Comparison of ENCODE assay signal across 12 cellular contexts in genomic region chrX:68995780-68996551, GRCh38.
DNase-seq lines count a peak whose midpoint lies in the region; ATAC-seq and TF ChIP-seq lines count a peak whose summit lies in the region.
"Had no signal": no experiment of that assay in that cellular context is flagged by ENCODE, and none has a peak within 500 bp of the region (broad histone marks: within the 10 kb centered on the region; RNA-seq: fewer than 3 reads in every experiment).

No MANE protein-coding gene starts in this region.

- H3K27ac Mint-ChIP-seq in activated CD4-positive, alpha-beta T cell treated with anti-CD3 and anti-CD28 coated beads, Interleukin-2, amount 10 ng/mL, durations not matched to agents 24 days and 14 days = no peak overlapping the region
- no peak overlapping the region for H3K27ac Mint-ChIP-seq in activated CD4-positive, alpha-beta T cell treated with anti-CD3 and anti-CD28 coated beads for 36 hours
- peak overlapping the region; percentile 88 to 98 (median 97) for H3K27ac Mint-ChIP-seq in nephron
- H3K27ac Mint-ChIP-seq in naive thymus-derived CD8-positive, alpha-beta T cell = no peak overlapping the region
- H3K27ac Mint-ChIP-seq: IgD-negative memory B cell had no signal

- no peaks in the 10 kb centered on the region for H3K9me3 ChIP-seq in aorta (ENCODE audit: control insufficient read depth, low read length)
- H3K9me3 ChIP-seq: A549 had no signal

- no peak overlapping the region for H3K27ac ChIP-seq in aorta (ENCODE audit: low read depth in 1 of 2, low read length in 2 of 2)
- H3K27ac ChIP-seq: A549 had no signal

- H3K9me3 Mint-ChIP-seq in activated CD4-positive, alpha-beta T cell treated with anti-CD3 and anti-CD28 coated beads, Interleukin-2, amount 10 ng/mL, durations not matched to agents 24 days and 14 days = no peaks in the 10 kb centered on the region
- H3K9me3 Mint-ChIP-seq in activated CD4-positive, alpha-beta T cell treated with anti-CD3 and anti-CD28 coated beads for 36 hours (ENCODE audit: low read depth) = no peaks in the 10 kb centered on the region
- peaks cover 5% of the 10 kb centered on the region for H3K9me3 Mint-ChIP-seq in nephron
- H3K9me3 Mint-ChIP-seq in naive thymus-derived CD8-positive, alpha-beta T cell = no peaks in the 10 kb centered on the region
- H3K9me3 Mint-ChIP-seq: IgD-negative memory B cell had no signal

- H3K4me3 ChIP-seq in aorta (ENCODE audit: low read length in 2 of 2) = no peak overlapping the region
- H3K4me3 ChIP-seq: A549 had no signal

- POLR2A ChIA-PET in activated CD4-positive, alpha-beta T cell treated with anti-CD3 and anti-CD28 coated beads for 36 hours (lab: Charles Lee) = no interaction called here
- POLR2A ChIA-PET in naive thymus-derived CD8-positive, alpha-beta T cell (lab: Charles Lee) = no interaction called here

- H3K4me1 Mint-ChIP-seq in activated CD4-positive, alpha-beta T cell treated with anti-CD3 and anti-CD28 coated beads, Interleukin-2, amount 10 ng/mL, durations not matched to agents 24 days and 14 days = no peaks in the 10 kb centered on the region
- H3K4me1 Mint-ChIP-seq in activated CD4-positive, alpha-beta T cell treated with anti-CD3 and anti-CD28 coated beads for 36 hours = no peaks in the 10 kb centered on the region
- peaks cover 33% of the 10 kb centered on the region for H3K4me1 Mint-ChIP-seq in nephron
- peaks cover 0 to 2% (median 0%) of the 10 kb centered on the region in 4 donors for H3K4me1 Mint-ChIP-seq in naive thymus-derived CD8-positive, alpha-beta T cell
- H3K4me1 Mint-ChIP-seq: IgD-negative memory B cell had no signal

- intact Hi-C loops in activated CD4-positive, alpha-beta T cell treated with anti-CD3 and anti-CD28 coated beads, Interleukin-2, amount 10 ng/mL, durations not matched to agents 24 days and 14 days (cut with micrococcal nuclease) = no loop called here
- intact Hi-C loops in activated CD4-positive, alpha-beta T cell treated with anti-CD3 and anti-CD28 coated beads for 36 hours (cut with DNase I, micrococcal nuclease) = no loop called here
- intact Hi-C loops in left cardiac atrium (cut with DNase I) = loop anchor here in 1 of 2 donors (5.0 kb wide), 1 partner anchor 59 kb away; no protein-coding TSS in a partner anchor
- intact Hi-C loops in aorta (cut with DNase I) = loop anchor here in 1 of 2 donors (10.0 kb wide), 3 partner anchors 61 to 161 kb away; no protein-coding TSS in a partner anchor

- TF ChIP-seq CTCF in nephron (IDR thresholded peaks at IDR 0.05; ENCODE audit: unreplicated experiment in 3 of 3) = no peak

- CTCF ChIA-PET in activated CD4-positive, alpha-beta T cell treated with anti-CD3 and anti-CD28 coated beads for 36 hours (lab: Charles Lee) = no interaction called here

- H3K27me3 ChIP-seq in aorta (ENCODE audit: control insufficient read depth in 1 of 2, insufficient read depth in 2 of 2, low read length in 1 of 2) = no peaks in the 10 kb centered on the region

- no peaks in the 10 kb centered on the region for H3K36me3 ChIP-seq in aorta (ENCODE audit: control insufficient read depth in 1 of 2, insufficient read depth in 2 of 2, low read length in 1 of 2)

- ATAC-seq in activated CD4-positive, alpha-beta T cell treated with anti-CD3 and anti-CD28 coated beads for 36 hours = no peak
- ATAC-seq in left cardiac atrium (peak; percentile 89 to 93), aorta (ENCODE audit: low FRiP score) (peak; percentile 58)
- ATAC-seq in naive thymus-derived CD8-positive, alpha-beta T cell = no peak
- ATAC-seq: SK-N-SH treated with all-trans-retinoic acid at 6 μM for 48 hours had no signal

- 9 to 39% methylated on average over 21 of the region's 21 CpGs for WGBS in aorta, 2 donors

- DNase-seq in activated CD4-positive, alpha-beta T cell treated with anti-CD3 and anti-CD28 coated beads, Interleukin-2, amount 10 ng/mL, durations not matched to agents 24 days and 14 days = peak; percentile 8
- no peak for DNase-seq in activated CD4-positive, alpha-beta T cell treated with anti-CD3 and anti-CD28 coated beads for 36 hours
- DNase-seq in left cardiac atrium (peak; percentile 61), aorta (peak in 1 of 2 donors; percentile 63), middle frontal gyrus (ENCODE audit: extremely low spot score, low spot score) (no peak), SK-N-DZ (ENCODE audit: low spot score) (no peak)
- no peak for DNase-seq in naive thymus-derived CD8-positive, alpha-beta T cell
- DNase-seq: NCI-H446 treated with DMSO at 0.1 percent for 48 hours had no signal

- H3K27me3 Mint-ChIP-seq in activated CD4-positive, alpha-beta T cell treated with anti-CD3 and anti-CD28 coated beads, Interleukin-2, amount 10 ng/mL, durations not matched to agents 24 days and 14 days = no peaks in the 10 kb centered on the region
- no peaks in the 10 kb centered on the region for H3K27me3 Mint-ChIP-seq in activated CD4-positive, alpha-beta T cell treated with anti-CD3 and anti-CD28 coated beads for 36 hours
- no peaks in the 10 kb centered on the region for H3K27me3 Mint-ChIP-seq in nephron (ENCODE audit: low read depth)
- no peaks in the 10 kb centered on the region for H3K27me3 Mint-ChIP-seq in naive thymus-derived CD8-positive, alpha-beta T cell

- H3K4me1 ChIP-seq in aorta (ENCODE audit: control insufficient read depth in 1 of 2, insufficient read depth in 2 of 2, low read length in 2 of 2) = peaks cover 0 to 3% of the 10 kb centered on the region in 2 donors
- H3K4me1 ChIP-seq: A549 had no signal

- no peak overlapping the region for H3K4me3 Mint-ChIP-seq in activated CD4-positive, alpha-beta T cell treated with anti-CD3 and anti-CD28 coated beads, Interleukin-2, amount 10 ng/mL, durations not matched to agents 24 days and 14 days
- H3K4me3 Mint-ChIP-seq in activated CD4-positive, alpha-beta T cell treated with anti-CD3 and anti-CD28 coated beads for 36 hours = no peak overlapping the region
- H3K4me3 Mint-ChIP-seq in nephron = peak overlapping the region; percentile 28 to 45 (median 39)
- H3K4me3 Mint-ChIP-seq in naive thymus-derived CD8-positive, alpha-beta T cell = no peak overlapping the region

- no peaks in the 10 kb centered on the region for H3K36me3 Mint-ChIP-seq in activated CD4-positive, alpha-beta T cell treated with anti-CD3 and anti-CD28 coated beads, Interleukin-2, amount 10 ng/mL, durations not matched to agents 24 days and 14 days (ENCODE audit: low read depth)
- no peaks in the 10 kb centered on the region for H3K36me3 Mint-ChIP-seq in activated CD4-positive, alpha-beta T cell treated with anti-CD3 and anti-CD28 coated beads for 36 hours (ENCODE audit: low read depth)
- no peaks in the 10 kb centered on the region for H3K36me3 Mint-ChIP-seq in nephron (ENCODE audit: low read depth)
- no peaks in the 10 kb centered on the region for H3K36me3 Mint-ChIP-seq in naive thymus-derived CD8-positive, alpha-beta T cell
- H3K36me3 Mint-ChIP-seq: IgD-negative memory B cell had no signal

Comparison
In these comparisons a context has a peak if more than half of its experiments do, and no peak if none do; other contexts are left out.
1. DNase-seq: peak in activated CD4-positive, alpha-beta T cell treated with anti-CD3 and anti-CD28 coated beads, Interleukin-2, amount 10 ng/mL, durations not matched to agents 24 days and 14 days (single experiment) and left cardiac atrium (single experiment); none in activated CD4-positive, alpha-beta T cell treated with anti-CD3 and anti-CD28 coated beads for 36 hours (single experiment), middle frontal gyrus (single experiment), naive thymus-derived CD8-positive, alpha-beta T cell (0 of 10) and SK-N-DZ (single experiment).
2. H3K27ac Mint-ChIP-seq: peak in nephron (3 of 3); none in activated CD4-positive, alpha-beta T cell treated with anti-CD3 and anti-CD28 coated beads, Interleukin-2, amount 10 ng/mL, durations not matched to agents 24 days and 14 days (single experiment), activated CD4-positive, alpha-beta T cell treated with anti-CD3 and anti-CD28 coated beads for 36 hours (single experiment) and naive thymus-derived CD8-positive, alpha-beta T cell (0 of 10).
3. H3K4me3 Mint-ChIP-seq: peak in nephron (3 of 3); none in activated CD4-positive, alpha-beta T cell treated with anti-CD3 and anti-CD28 coated beads, Interleukin-2, amount 10 ng/mL, durations not matched to agents 24 days and 14 days (single experiment), activated CD4-positive, alpha-beta T cell treated with anti-CD3 and anti-CD28 coated beads for 36 hours (single experiment) and naive thymus-derived CD8-positive, alpha-beta T cell (0 of 10).
4. ATAC-seq: peak in left cardiac atrium (2 of 2) and aorta (single experiment); none in activated CD4-positive, alpha-beta T cell treated with anti-CD3 and anti-CD28 coated beads for 36 hours (single experiment) and naive thymus-derived CD8-positive, alpha-beta T cell (0 of 2).